In genomic region chr19:43534811-43535761, GRCh38 we compare ENCODE assay signal across 8 cellular contexts. TPM values are rescaled to one million over a fixed set of nuclear protein-coding genes. Genes with fewer than 3 reads are reported as not detected.
A peak's percentile ranks its signal among the peaks of the same experiment; 100 is the strongest.
DNase-seq lines count a peak whose midpoint lies in the region; ATAC-seq and TF ChIP-seq lines count a peak whose summit lies in the region.

No MANE protein-coding gene starts in this region.

- no peak for ATAC-seq in CD4-positive, CD25-positive, alpha-beta regulatory T cell (ENCODE audit: low read depth in 2 of 2)
- ATAC-seq in HG03135 (IDR thresholded peaks at IDR 0.05; ENCODE audit: unreplicated experiment) = no peak
- no peak for ATAC-seq in GM21786 (IDR thresholded peaks at IDR 0.05; ENCODE audit: unreplicated experiment)

- H3K36me3 ChIP-seq in CD4-positive, CD25-positive, alpha-beta regulatory T cell (ENCODE audit: control insufficient read depth, insufficient read depth, low read length) = peaks cover 18% of the 10 kb centered on the region
- H3K36me3 ChIP-seq in HUES48 (ENCODE audit: control insufficient read depth, insufficient read depth, low read length) = peaks cover 22% of the 10 kb centered on the region

- peaks cover 11% of the 10 kb centered on the region for H3K4me1 ChIP-seq in CD4-positive, CD25-positive, alpha-beta regulatory T cell (ENCODE audit: control insufficient read depth, insufficient read depth, low read length, poor library complexity, severe bottlenecking)
- H3K4me1 ChIP-seq in HUES48 (ENCODE audit: control insufficient read depth, insufficient read depth, low read length) = peaks cover 11% of the 10 kb centered on the region; the same call in 1 of the 2 replicates

- peaks cover 0 to 9% (median 2%) of the 10 kb centered on the region in 7 donors for H3K9me3 Mint-ChIP-seq in CD4-positive, CD25-positive, alpha-beta regulatory T cell
- H3K9me3 Mint-ChIP-seq in neural crest cell = peaks cover 6% of the 10 kb centered on the region

- H3K4me1 Mint-ChIP-seq in CD4-positive, CD25-positive, alpha-beta regulatory T cell = peaks cover 0 to 26% (median 11%) of the 10 kb centered on the region in 4 donors
- H3K4me1 Mint-ChIP-seq in neural crest cell = peaks cover 30% of the 10 kb centered on the region

- H3K4me3 ChIP-seq in CD4-positive, CD25-positive, alpha-beta regulatory T cell (ENCODE audit: low read depth, low read length) = no peak overlapping the region
- peak overlapping the region; percentile 75; the same call in 1 of the 2 replicates for H3K4me3 ChIP-seq in HUES48 (ENCODE audit: low read depth, low read length)
- H3K4me3 ChIP-seq in foreskin fibroblast (ENCODE audit: low read depth in 1 of 2, low read length in 2 of 2) = no peak overlapping the region

- H3K27ac ChIP-seq in CD4-positive, CD25-positive, alpha-beta regulatory T cell (ENCODE audit: insufficient read depth, low read length, poor library complexity, severe bottlenecking) = peak overlapping the region; percentile 74
- no peak overlapping the region for H3K27ac ChIP-seq in HUES48 (ENCODE audit: low read depth, low read length)

- peaks cover 5% of the 10 kb centered on the region for H3K27me3 Mint-ChIP-seq in CD4-positive, CD25-positive, alpha-beta regulatory T cell
- peaks cover 9% of the 10 kb centered on the region for H3K27me3 Mint-ChIP-seq in neural crest cell (ENCODE audit: low read depth)

- H3K4me3 Mint-ChIP-seq in CD4-positive, CD25-positive, alpha-beta regulatory T cell = peak overlapping the region in 3 of 4 donors; percentile 67 to 94 (median 75)
- peak overlapping the region; percentile 84 for H3K4me3 Mint-ChIP-seq in neural crest cell

- peak in 1 of 3 donors; percentile 31 for DNase-seq in CD4-positive, CD25-positive, alpha-beta regulatory T cell
- peak; percentile 50 to 52 for DNase-seq in activated T-cell treated with anti-CD3 and anti-CD28 coated beads, Interleukin-2, amount 50 U/mL, for 48 hours
- DNase-seq in foreskin fibroblast (peak in 1 of 2 donors; percentile 84), neural crest cell (ENCODE audit: low read depth, low spot score) (peak; percentile 68), NCI-H510A (lab: John Stamatoyannopoulos, UW) (no peak)

- peaks cover 22% of the 10 kb centered on the region for H3K36me3 Mint-ChIP-seq in CD4-positive, CD25-positive, alpha-beta regulatory T cell
- peaks cover 26% of the 10 kb centered on the region for H3K36me3 Mint-ChIP-seq in neural crest cell (ENCODE audit: low read depth)

- TF ChIP-seq CTCF in foreskin fibroblast (IDR thresholded peaks at IDR 0.05; ENCODE audit: low read depth, low read length) (peak; percentile 59), neural crest cell (conservative IDR thresholded peaks at IDR 0.05) (peak; percentile 60)

- H3K9me3 ChIP-seq in CD4-positive, CD25-positive, alpha-beta regulatory T cell (ENCODE audit: control insufficient read depth in 2 of 2, low read length in 2 of 2) = peaks cover 7 to 9% of the 10 kb centered on the region in 2 experiments
- 0 out of 2 replicates have a peak, but pooled peaks cover 9% of the 10 kb centered on the region for H3K9me3 ChIP-seq in HUES48 (ENCODE audit: control insufficient read depth, insufficient read depth, low read length)

- H3K27ac Mint-ChIP-seq in CD4-positive, CD25-positive, alpha-beta regulatory T cell = peak overlapping the region in 1 of 3 donors; percentile 23
- H3K27ac Mint-ChIP-seq in neural crest cell (ENCODE audit: unreplicated experiment) = no peak overlapping the region

- H3K27me3 ChIP-seq in CD4-positive, CD25-positive, alpha-beta regulatory T cell (ENCODE audit: control insufficient read depth, insufficient read depth, low read length) = no peaks in the 10 kb centered on the region
- no peaks in the 10 kb centered on the region for H3K27me3 ChIP-seq in HUES48 (ENCODE audit: control insufficient read depth, insufficient read depth, low read length)

- H3K9ac ChIP-seq in HUES48 (ENCODE audit: low read depth, low read length) = no peak overlapping the region

RNA-seq across cellular contexts. Expression of gene ZNF575, which starts 2.1 kb away (rescaled TPM):
- total RNA-seq in CD4-positive, CD25-positive, alpha-beta regulatory T cell = 3.3 TPM
- polyA plus RNA-seq in CD4-positive, CD25-positive, alpha-beta regulatory T cell = 1 to 10 TPM in 3 of 4 donors, under 1 TPM in 1; 0.83 to 1.6 (median 1.3) TPM
- 0.57 and 0.72 TPM in 2 replicates for total RNA-seq in neural crest cell

RNA-seq across cellular contexts. Expression of gene ETHE1, which starts 8.1 kb away (rescaled TPM):
- total RNA-seq in CD4-positive, CD25-positive, alpha-beta regulatory T cell = 22.8 TPM
- polyA plus RNA-seq in CD4-positive, CD25-positive, alpha-beta regulatory T cell = 10 to 100 TPM; 55.1 to 73.5 (median 64.4) TPM
- total RNA-seq in neural crest cell = 23.7 and 25.0 TPM in 2 replicates

RNA-seq across cellular contexts. Expression of gene PHLDB3, which starts 30.5 kb away (rescaled TPM):
- total RNA-seq in CD4-positive, CD25-positive, alpha-beta regulatory T cell = 64.1 TPM
- 1 to 10 TPM; 1.5 to 4.4 (median 3.6) TPM for polyA plus RNA-seq in CD4-positive, CD25-positive, alpha-beta regulatory T cell
- total RNA-seq in neural crest cell = 13.3 and 14.3 TPM in 2 replicates

RNA-seq across cellular contexts. Expression of gene XRCC1, which starts 40.2 kb away (rescaled TPM):
- total RNA-seq in CD4-positive, CD25-positive, alpha-beta regulatory T cell = 35.4 TPM
- polyA plus RNA-seq in CD4-positive, CD25-positive, alpha-beta regulatory T cell = 10 to 100 TPM; 19.8 to 26.9 (median 24.3) TPM
- total RNA-seq in neural crest cell = 79.4 and 82.0 TPM in 2 replicates

RNA-seq across cellular contexts. Expression of gene PINLYP, which starts 40.5 kb away (rescaled TPM):
- total RNA-seq in CD4-positive, CD25-positive, alpha-beta regulatory T cell = not detected
- 1 to 10 TPM in 1 of 4 donors, under 1 TPM in 3; 0.42 to 1.3 (median 0.65) TPM for polyA plus RNA-seq in CD4-positive, CD25-positive, alpha-beta regulatory T cell
- 9.5 and 11.7 TPM in 2 replicates for total RNA-seq in neural crest cell
